24 cellular contexts compared by ENCODE assay signal in genomic region chr3:66986406-66986805, GRCh38. TPM values are rescaled to one million over a fixed set of nuclear protein-coding genes. Genes with fewer than 3 reads are reported as not detected.
DNase-seq lines count a peak whose midpoint lies in the region; ATAC-seq, FAIRE-seq and TF ChIP-seq lines count a peak whose summit lies in the region.
"Had no signal": no experiment of that assay in that cellular context is flagged by ENCODE, and none has a peak within 500 bp of the region (broad histone marks: within the 10 kb centered on the region; RNA-seq: fewer than 3 reads in every experiment).

No MANE protein-coding gene starts in this region.

- H3K27ac ChIP-seq in HepG2 (ENCODE audit: extremely low read length, insufficient read depth, low read length) (no peak overlapping the region), right lobe of liver (no peak overlapping the region), K562 (ENCODE audit: extremely low read depth, low read depth, low read length) (no peak overlapping the region)
- H3K27ac ChIP-seq: 22Rv1, BLaER1 had no signal

- 5% methylated on average over 4 of the region's 5 CpGs for WGBS in HepG2 (ENCODE audit: low lambda C conversion rate)
- 78% methylated on average over 4 of the region's 5 CpGs for WGBS in right lobe of liver (ENCODE audit: insufficient coverage, low coverage, low lambda C conversion rate, missing lambda C conversion rate)
- 43% methylated on average over 4 of the region's 5 CpGs for WGBS in K562 (ENCODE audit: insufficient coverage, low coverage, missing lambda C conversion rate)

- CTCF ChIA-PET in HepG2 (lab: Yijun Ruan, JAX; ENCODE audit: low intra/inter-chr PET ratio, low total read pairs) (no interaction called here), K562 (lab: Yijun Ruan, JAX; ENCODE audit: low intra/inter-chr PET ratio) (no interaction called here)

- FAIRE-seq in HepG2 (lab: Jason Lieb, UNC) (no peak), K562 (lab: Jason Lieb, UNC) (no peak)
- FAIRE-seq: GM12878, GM12892, GM18507 had no signal

- H2AFZ ChIP-seq in HepG2 (ENCODE audit: low read length) (no peak overlapping the region), K562 (ENCODE audit: low read depth, low read length) (no peak overlapping the region)

- H3K4me1 ChIP-seq in HepG2 (ENCODE audit: insufficient read depth, low read length) (0 out of 2 replicates have a peak, but pooled peaks cover 5% of the 10 kb centered on the region), right lobe of liver (no peaks in the 10 kb centered on the region), K562 (replicated peaks in 1 of 2; ENCODE audit: control insufficient read depth in 2 of 2, insufficient read depth in 2 of 2, low read length in 2 of 2) (peaks cover 0 to 8% of the 10 kb centered on the region in 2 experiments; a peak in 2 of 5 replicates)
- H3K4me1 ChIP-seq: BLaER1 had no signal

- no peaks in the 10 kb centered on the region for H3K9me1 ChIP-seq in K562 (ENCODE audit: control insufficient read depth, insufficient read depth, low read length)

- ATAC-seq in HepG2 (no peak), right lobe of liver (no peak), K562 (no peak), GM21515 (IDR thresholded peaks at IDR 0.05; ENCODE audit: unreplicated experiment) (no peak), HG03442 (IDR thresholded peaks at IDR 0.05; ENCODE audit: unreplicated experiment) (no peak)
- ATAC-seq: GM12878 had no signal

- no peak overlapping the region for H3K4me3 ChIP-seq in HepG2 (replicated peaks in 1 of 3; ENCODE audit: insufficient read depth in 1 of 3, low read depth in 2 of 3, low read length in 3 of 3)
- H3K4me3 ChIP-seq in right lobe of liver = no peak overlapping the region
- no peak overlapping the region for H3K4me3 ChIP-seq in K562
- H3K4me3 ChIP-seq: BLaER1, GM12878 had no signal

- no peaks in the 10 kb centered on the region for H4K20me1 ChIP-seq in HepG2 (ENCODE audit: insufficient read depth, low read length)
- no peaks in the 10 kb centered on the region for H4K20me1 ChIP-seq in K562 (replicated peaks; ENCODE audit: control insufficient read depth, insufficient read depth, low read length)
- H4K20me1 ChIP-seq: BLaER1 had no signal

- DNase-seq in HepG2 (ENCODE audit: low spot score) (no peak), right lobe of liver (no peak), K562 (ENCODE audit: extremely low read depth in 1 of 4, low spot score in 3 of 4) (no peak)
- DNase-seq: ACHN; BE2C; C1 segment of cervical spinal cord; CD4-positive, alpha-beta memory T cell; CD4-positive, CD25-positive, alpha-beta regulatory T cell; CD8-positive, alpha-beta memory T cell; COR-L47; DMS 273 treated with DMSO at 0.1 percent for 48 hours; DMS153; DMS53; DMS79; DND-41; EL; GDM1 had no signal

- in situ Hi-C loops in HepG2 (cut with HindIII; ENCODE audit: extremely low pct_ligation_motif_present, low pct_unique_long_range_greater_than_20kb) (loop anchor here (25.0 kb wide), 1 partner anchor 1901 kb away; no protein-coding TSS in a partner anchor), K562 (cut with MboI) (no loop called here)

- intact Hi-C loops in HepG2 (cut with micrococcal nuclease; ENCODE audit: unreplicated experiment) = no loop called here
- intact Hi-C loops in right lobe of liver (cut with DNase I) = no loop called here
- intact Hi-C loops in K562 (cut with micrococcal nuclease) = no loop called here

- H3K79me2 ChIP-seq in HepG2 (ENCODE audit: insufficient read depth, low read length) = no peaks in the 10 kb centered on the region
- H3K79me2 ChIP-seq in K562 (ENCODE audit: control insufficient read depth, insufficient read depth, low read length) = no peaks in the 10 kb centered on the region

- H3K9ac ChIP-seq in HepG2 (ENCODE audit: insufficient read depth, low read depth, low read length) (no peak overlapping the region), K562 (ENCODE audit: insufficient read depth in 1 of 2, low read depth in 2 of 2, low read length in 2 of 2) (no peak overlapping the region)
- H3K9ac ChIP-seq: BLaER1 had no signal

- H3K9me3 ChIP-seq in HepG2 (ENCODE audit: low read length) = no peaks in the 10 kb centered on the region
- H3K9me3 ChIP-seq in right lobe of liver = no peaks in the 10 kb centered on the region
- H3K9me3 ChIP-seq in K562 (replicated peaks; ENCODE audit: control insufficient read depth, insufficient read depth, low read depth, low read length) = no peaks in the 10 kb centered on the region
- H3K9me3 ChIP-seq: BE2C, BLaER1 had no signal

- H3K36me3 ChIP-seq in HepG2 (replicated peaks in 1 of 2; ENCODE audit: control insufficient read depth in 1 of 2, insufficient read depth in 2 of 2, low read length in 2 of 2) = no peaks in the 10 kb centered on the region
- no peaks in the 10 kb centered on the region for H3K36me3 ChIP-seq in right lobe of liver
- H3K36me3 ChIP-seq in K562 (ENCODE audit: control insufficient read depth, insufficient read depth, low read length) = no peaks in the 10 kb centered on the region
- H3K36me3 ChIP-seq: BE2C, BLaER1 had no signal

- TF ChIP-seq CTCF in HepG2 (CRISPR knock-in tag; IDR thresholded peaks at IDR 0.05) = no peak
- TF ChIP-seq CTCF in right lobe of liver (IDR thresholded peaks at IDR 0.05) = no peak
- TF ChIP-seq CTCF in K562 (IDR thresholded peaks at IDR 0.05 in 2 of 3, conservative IDR thresholded peaks at IDR 0.05 in 1 of 3; ENCODE audit: insufficient read depth in 2 of 3, low read depth in 1 of 3, low read length in 3 of 3) = no peak

- no TSS peak for BruUV-seq in HepG2 (replicated peaks; lab: Mats Ljungman, UMichigan)
- no TSS peak for BruUV-seq in K562 (replicated peaks; lab: Mats Ljungman, UMichigan)

- POLR2A ChIA-PET in HepG2 (lab: Yijun Ruan, JAX) (no interaction called here), K562 (lab: Yijun Ruan, JAX) (no interaction called here)

- TF ChIP-seq RAD21 in HepG2 (CRISPR knock-in tag; IDR thresholded peaks at IDR 0.05) (no peak), K562 (CRISPR knock-in tag; conservative IDR thresholded peaks at IDR 0.05 in 1 of 2, IDR thresholded peaks at IDR 0.05 in 1 of 2) (no peak)

- no peak for TF ChIP-seq EP300 in HepG2 (IDR thresholded peaks at IDR 0.05; ENCODE audit: low read depth in 2 of 2, low read length in 2 of 2)
- no peak for TF ChIP-seq EP300 in HepG2 (CRISPR knock-in tag; IDR thresholded peaks at IDR 0.05; ENCODE audit: borderline replicate concordance)
- no peak for TF ChIP-seq EP300 in K562 (IDR thresholded peaks at IDR 0.05; ENCODE audit: low read length)

- H3K4me2 ChIP-seq in HepG2 (ENCODE audit: low read depth, low read length) (no peak overlapping the region), K562 (ENCODE audit: insufficient read depth, low read length) (no peak overlapping the region)
- H3K4me2 ChIP-seq: BLaER1 had no signal

- no peak for TF ChIP-seq POLR2A in HepG2 (IDR thresholded peaks at IDR 0.05; ENCODE audit: insufficient read depth in 1 of 2, low read depth in 2 of 2, low read length in 2 of 2)
- no peak for TF ChIP-seq POLR2A in right lobe of liver (IDR thresholded peaks at IDR 0.05)
- TF ChIP-seq POLR2A in K562 (conservative IDR thresholded peaks at IDR 0.05) = no peak

- peaks cover 0 to 2% of the 10 kb centered on the region in 2 experiments; a peak in 1 of 5 replicates for H3K27me3 ChIP-seq in HepG2 (ENCODE audit: control insufficient read depth in 1 of 2, insufficient read depth in 2 of 2, low read length in 2 of 2)
- no peaks in the 10 kb centered on the region for H3K27me3 ChIP-seq in right lobe of liver
- H3K27me3 ChIP-seq in K562 (ENCODE audit: control insufficient read depth in 2 of 2, insufficient read depth in 2 of 2, low read length in 2 of 2) = no peaks in the 10 kb centered on the region
- H3K27me3 ChIP-seq: BLaER1 had no signal

RNA-seq across cellular contexts. Expression of gene KBTBD8, which starts 11.7 kb away (rescaled TPM):
- total RNA-seq in HepG2 (2016; rRNA removed; fragmentation: Illumina TruSeq; extraction: Trizol) (7.6 and 16.2 TPM in 2 replicates), right lobe of liver (1 to 10 TPM in 4 of 6 experiments, under 1 TPM in 2; 0.50 to 2.2 (median 1.2) TPM), K562 (2014; rRNA removed) (2.7 and 4.8 TPM in 2 replicates), K562 (2014; rRNA removed; fragmentation: Illumina TruSeq; extraction: Trizol) (9.1 and 10.9 TPM in 2 replicates), K562 (2015; rRNA removed; fragmentation: Illumina TruSeq; extraction: Trizol) (9.1 and 10.5 TPM in 2 replicates), K562 (2021) (7.7 and 7.8 TPM in 2 replicates)
- 0.53 and 0.81 TPM in 2 replicates for total RNA-seq in HepG2 (2016; cell fraction: cytosol; rRNA removed; fragmentation: Illumina TruSeq; extraction: Trizol; ENCODE audit: low read depth)
- 7.1 and 13.9 TPM in 2 replicates for total RNA-seq in HepG2 (2016; cell fraction: insoluble cytoplasmic fraction; rRNA removed; fragmentation: Illumina TruSeq; extraction: Trizol)
- 2.3 and 4.2 TPM in 2 replicates for total RNA-seq in HepG2 (2016; cell fraction: membrane; rRNA removed; fragmentation: Illumina TruSeq; extraction: Trizol)
- total RNA-seq in HepG2 (2016; cell fraction: nucleus; rRNA removed; fragmentation: Illumina TruSeq; extraction: Trizol) = 5.5 and 7.7 TPM in 2 replicates
- polyA plus RNA-seq in HepG2 (2011; rRNA removed) (0.81 and 1.1 TPM in 2 replicates), K562 (2011; rRNA removed) (4.5 and 5.9 TPM in 2 replicates), K562 (2014; fragmentation: Illumina TruSeq; extraction: Trizol) (5.6 and 6.5 TPM in 2 replicates), K562 (2014; fragmentation: Nextera tagmentation; extraction: Ambion mirVana) (1 to 10 TPM; 2.8 to 3.7 TPM), K562 (2014; rRNA removed) (3.6 and 4.4 TPM in 2 replicates)
- polyA plus RNA-seq in HepG2 (2011; cell fraction: cytosol; rRNA removed) = 0.27 and 0.29 TPM in 2 replicates
- polyA plus RNA-seq in HepG2 (2011; cell fraction: nucleus; rRNA removed) = 0.17 and 0.40 TPM in 2 replicates
- polyA plus RNA-seq in HepG2 (2012) = 0.59 and 0.76 TPM in 2 replicates
- polyA plus RNA-seq in HepG2 (2016; cell fraction: cytosol; fragmentation: Illumina TruSeq; extraction: Trizol; ENCODE audit: low read depth) = 0.17 and 0.29 TPM in 2 replicates
- polyA plus RNA-seq in HepG2 (2016; cell fraction: insoluble cytoplasmic fraction; fragmentation: Illumina TruSeq; extraction: Trizol; ENCODE audit: low read depth) = 5.0 and 5.8 TPM in 2 replicates
- polyA plus RNA-seq in HepG2 (2016; cell fraction: membrane; fragmentation: Illumina TruSeq; extraction: Trizol; ENCODE audit: low read depth) = 0.65 and 0.88 TPM in 2 replicates
- polyA plus RNA-seq in HepG2 (2016; cell fraction: nucleus; fragmentation: Illumina TruSeq; extraction: Trizol; ENCODE audit: insufficient read depth, low read depth) = 4.1 and 5.3 TPM in 2 replicates
- polyA minus RNA-seq in HepG2 (2011; rRNA and poly(A)+ RNA removed; ENCODE audit: low replicate concordance) = 2.5 TPM in 1 of 2 replicates, not detected in the other
- 0.40 and 0.79 TPM in 2 replicates for polyA minus RNA-seq in HepG2 (2011; cell fraction: cytosol; rRNA and poly(A)+ RNA removed)
- polyA minus RNA-seq in HepG2 (2011; cell fraction: nucleus; rRNA and poly(A)+ RNA removed) = 2.1 and 4.6 TPM in 2 replicates
- total RNA-seq in K562 (2011; cell fraction: chromatin; rRNA removed; ENCODE audit: low replicate concordance) = 7.1 and 16.3 TPM in 2 replicates
- total RNA-seq in K562 (2011; cell fraction: nucleolus; rRNA removed) = 2.1 and 2.8 TPM in 2 replicates
- 6.5 and 6.6 TPM in 2 replicates for total RNA-seq in K562 (2011; cell fraction: nucleoplasm; rRNA removed)
- 0.39 and 2.1 TPM in 2 replicates for polyA plus RNA-seq in K562 (2011; cell fraction: cytosol; rRNA removed)
- polyA plus RNA-seq in K562 (2011; cell fraction: nucleus; rRNA removed) = 2.3 and 2.8 TPM in 2 replicates
- 3.8 and 3.9 TPM in 2 replicates for polyA plus RNA-seq in K562 (2012)
- 10.6 and 12.0 TPM in 2 replicates for polyA minus RNA-seq in K562 (2011; rRNA and poly(A)+ RNA removed)
- polyA minus RNA-seq in K562 (2011; cell fraction: cytosol; rRNA and poly(A)+ RNA removed) = 1.5 and 3.4 TPM in 2 replicates
- polyA minus RNA-seq in K562 (2011; cell fraction: nucleus; rRNA and poly(A)+ RNA removed) = 3.2 and 8.4 TPM in 2 replicates

Comparison
In these comparisons a context has a peak if more than half of its experiments do, and no peak if none do; other contexts are left out.
1. Of the 241 proteins assayed by ChIP-seq in both HepG2 and K562: peak only in HepG2: MAFK; only in K562: MAFG; in both: MAFF; in neither: 238.